In the genomic region with DNA sequence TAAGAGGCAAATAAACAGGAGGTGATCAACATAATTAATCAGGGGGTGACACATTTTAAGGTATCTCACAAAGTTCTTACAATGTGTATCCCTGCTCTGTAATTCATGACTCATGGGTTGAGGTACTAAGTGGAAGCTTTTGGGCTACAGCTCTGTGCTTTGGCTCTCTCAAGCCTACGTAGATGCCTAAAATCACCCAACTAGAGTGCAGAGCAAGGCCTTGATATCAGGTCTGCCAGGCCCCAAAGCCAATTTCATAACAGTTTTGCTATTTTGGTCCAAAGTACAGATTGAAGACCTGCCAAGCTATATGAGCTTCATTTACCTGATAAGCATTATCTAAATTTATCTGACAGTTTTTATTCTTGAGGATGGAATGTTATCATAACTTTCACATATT, we compare ENCODE assay signal across 23 cellular contexts.
"Had no signal": no experiment of that assay in that cellular context is flagged by ENCODE, and none has a peak within 500 bp of the region (broad histone marks: within the 10 kb centered on the region; RNA-seq: fewer than 3 reads in every experiment).

No MANE protein-coding gene starts in this region.

- H3K9me3 ChIP-seq: heart right ventricle, pancreas, psoas muscle, right lobe of liver, tibial artery, upper lobe of right lung, vagina had no signal

- H3K9me3 Mint-ChIP-seq: naive B cell; nephron; stimulated activated effector memory CD8-positive, alpha-beta T cell treated with anti-CD3 and anti-CD28 coated beads, Interleukin-12 subunit alpha, Interleukin-12 subunit beta, amount 100 ng/mL, for 72 hours; stimulated activated naive CD8-positive, alpha-beta T cell treated with anti-CD3 and anti-CD28 coated beads, Interleukin-15, Interleukin-2, amounts not matched to agents 100 ng/mL and 50 ng/mL, for 24 hours had no signal

- H3K4me3 ChIP-seq: dorsolateral prefrontal cortex, heart right ventricle, pancreas, psoas muscle, right lobe of liver, tibial artery, upper lobe of right lung, vagina had no signal

- H3K36me3 ChIP-seq: heart right ventricle, pancreas, right lobe of liver, tibial artery, upper lobe of right lung, vagina had no signal

- H3K36me3 Mint-ChIP-seq: naive B cell; stimulated activated effector memory CD8-positive, alpha-beta T cell treated with anti-CD3 and anti-CD28 coated beads, Interleukin-12 subunit alpha, Interleukin-12 subunit beta, amount 100 ng/mL, for 72 hours had no signal

- H3K27ac Mint-ChIP-seq: nephron; stimulated activated effector memory CD8-positive, alpha-beta T cell treated with anti-CD3 and anti-CD28 coated beads, Interleukin-12 subunit alpha, Interleukin-12 subunit beta, amount 100 ng/mL, for 72 hours; stimulated activated naive CD8-positive, alpha-beta T cell treated with anti-CD3 and anti-CD28 coated beads, Interleukin-15, Interleukin-2, amounts not matched to agents 100 ng/mL and 50 ng/mL, for 24 hours had no signal

- H3K27me3 Mint-ChIP-seq: naive B cell had no signal

- FAIRE-seq: frontal cortex, pancreas had no signal

- H3K4me1 Mint-ChIP-seq: stimulated activated effector memory CD8-positive, alpha-beta T cell treated with anti-CD3 and anti-CD28 coated beads, Interleukin-12 subunit alpha, Interleukin-12 subunit beta, amount 100 ng/mL, for 72 hours had no signal

- DNase-seq: cortex of kidney; dorsolateral prefrontal cortex; effector CD8-positive, alpha-beta T cell; heart right ventricle; hypothalamus; islet precursor cell; midbrain; naive B cell; occipital lobe; pancreas; psoas muscle; retina; right lobe of liver; stimulated activated CD4-positive, alpha-beta T cell treated with anti-CD3 and anti-CD28 coated beads, Interleukin-4, amount 100 ng/mL, for 1 hour; stimulated activated CD8-positive, alpha-beta memory T cell treated with anti-CD3 and anti-CD28 coated beads, Interleukin-4, amount 100 ng/mL, for 48 hours; tibial artery; upper lobe of right lung had no signal

- H3K27me3 ChIP-seq: dorsolateral prefrontal cortex, heart right ventricle, pancreas, right lobe of liver, tibial artery, upper lobe of right lung, vagina had no signal

- H3K27ac ChIP-seq: dorsolateral prefrontal cortex, heart right ventricle, pancreas, psoas muscle, right lobe of liver, tibial artery, upper lobe of right lung, vagina had no signal

- H3K4me1 ChIP-seq: pancreas, psoas muscle, right lobe of liver, vagina had no signal

- ATAC-seq: heart right ventricle; left lobe of liver; pancreas; psoas muscle; right lobe of liver; stimulated activated effector memory CD8-positive, alpha-beta T cell treated with anti-CD3 and anti-CD28 coated beads, Interleukin-12 subunit alpha, Interleukin-12 subunit beta, amount 100 ng/mL, for 72 hours; upper lobe of right lung had no signal

- H3K4me3 Mint-ChIP-seq: nephron; stimulated activated effector memory CD8-positive, alpha-beta T cell treated with anti-CD3 and anti-CD28 coated beads, Interleukin-12 subunit alpha, Interleukin-12 subunit beta, amount 100 ng/mL, for 72 hours; stimulated activated naive CD8-positive, alpha-beta T cell treated with anti-CD3 and anti-CD28 coated beads, Interleukin-15, Interleukin-2, amounts not matched to agents 100 ng/mL and 50 ng/mL, for 24 hours had no signal
